In the genomic region with DNA sequence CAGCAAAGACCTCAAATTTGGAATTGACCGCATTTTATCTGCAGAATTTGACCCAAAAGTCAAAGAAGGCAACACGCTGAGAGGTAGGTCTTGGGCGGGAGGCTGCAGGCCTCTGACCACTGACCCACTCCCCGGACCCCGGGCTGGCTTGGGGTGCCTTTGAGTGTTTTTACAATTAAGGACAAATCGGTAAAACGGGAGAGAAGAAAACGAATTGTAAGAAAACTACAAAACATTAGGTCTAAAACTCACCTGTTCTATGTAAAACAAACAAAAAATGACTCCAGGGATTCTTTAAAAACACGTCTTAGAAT, we compare ENCODE assay signal across 8 cellular contexts. TPM values are rescaled to one million over a fixed set of nuclear protein-coding genes. Genes with fewer than 3 reads are reported as not detected.
DNase-seq lines count a peak whose midpoint lies in the region; ATAC-seq and TF ChIP-seq lines count a peak whose summit lies in the region.

No MANE protein-coding gene starts in this region.

- peak overlapping the region; percentile 80 for H3K4me2 ChIP-seq in Loucy (ENCODE audit: low read depth, low read length, poor library complexity, severe bottlenecking)

- H3K27ac Mint-ChIP-seq in nephron: peak overlapping the region in 1 of 3 experiments; percentile 59

- no peaks in the 10 kb centered on the region for H4K20me1 ChIP-seq in Loucy (ENCODE audit: insufficient read depth, low read length, poor library complexity, severe bottlenecking)

- ATAC-seq in HG02840 (IDR thresholded peaks at IDR 0.05; ENCODE audit: low FRiP score, unreplicated experiment): no peak

- no peaks in the 10 kb centered on the region for H3K9me3 ChIP-seq in Loucy (ENCODE audit: insufficient read depth, low read depth, low read length)

- H3K27me3 ChIP-seq in Loucy (ENCODE audit: insufficient read depth, low read length, poor library complexity, severe bottlenecking): peaks cover 6% of the 10 kb centered on the region
- H3K27me3 ChIP-seq in dorsolateral prefrontal cortex: peaks cover 0 to 70% (median 36%) of the 10 kb centered on the region in 45 donors

- H3K9ac ChIP-seq in Loucy (ENCODE audit: low read depth, low read length, poor library complexity, severe bottlenecking): peak overlapping the region; percentile 72

- intact Hi-C loops in dorsolateral prefrontal cortex (cut with DNase I): loop anchor here in 1 of 2 donors (10.0 kb wide), 1 partner anchor 1574 kb away; no protein-coding TSS in a partner anchor

- H3K27me3 Mint-ChIP-seq in nephron (ENCODE audit: low read depth): peaks cover 97% of the 10 kb centered on the region

- no peak for TF ChIP-seq POLR2A in erythroblast (IDR thresholded peaks at IDR 0.05; ENCODE audit: low read length)

- H3K36me3 ChIP-seq in Loucy (ENCODE audit: insufficient read depth, low read length): no peaks in the 10 kb centered on the region

- H3F3A ChIP-seq in Loucy (ENCODE audit: low read depth): no peaks in the 10 kb centered on the region

- TF ChIP-seq CTCF in AG09309 (IDR thresholded peaks at IDR 0.05; ENCODE audit: control insufficient read depth, insufficient read depth, low read depth, low read length, missing control alignments) (no peak), Loucy (conservative IDR thresholded peaks at IDR 0.05; ENCODE audit: low read length) (no peak), dorsolateral prefrontal cortex (IDR thresholded peaks at IDR 0.05 in 54 of 56, conservative IDR thresholded peaks at IDR 0.05 in 2 of 56; ENCODE audit: low read depth in 1 of 56, partially characterized antibody in 56 of 56) (no peak), nephron (IDR thresholded peaks at IDR 0.05; ENCODE audit: unreplicated experiment in 3 of 3) (no peak)

- H3K9me3 Mint-ChIP-seq in nephron: peaks cover 6% of the 10 kb centered on the region

- H3K4me1 Mint-ChIP-seq in nephron: peaks cover 49% of the 10 kb centered on the region

- peak overlapping the region; percentile 89 for H2AFZ ChIP-seq in Loucy (ENCODE audit: low read length)

- no peak for DNase-seq in AG09309 (ENCODE audit: low read depth)
- DNase-seq in dorsolateral prefrontal cortex: no peak
- no peak for DNase-seq in erythroblast (lab: John Stamatoyannopoulos, UW)
- DNase-seq in activated CD8-positive, alpha-beta memory T cell treated with anti-CD3 and anti-CD28 coated beads for 24 hours: no peak
- DNase-seq in GDM1 (lab: John Stamatoyannopoulos, UW): no peak

- peak overlapping the region in 39 of 59 donors; percentile 35 to 92 (median 81) for H3K27ac ChIP-seq in dorsolateral prefrontal cortex

- H3K36me3 Mint-ChIP-seq in nephron (ENCODE audit: low read depth): no peaks in the 10 kb centered on the region

- peaks cover 12% of the 10 kb centered on the region for H3K4me1 ChIP-seq in Loucy (ENCODE audit: insufficient read depth, low read length, poor library complexity, severe bottlenecking)

- H3K4me3 ChIP-seq in AG09309 (ENCODE audit: control insufficient read depth, low read depth, low read length) (peak overlapping the region; percentile 61), Loucy (ENCODE audit: low read length, poor library complexity, severe bottlenecking) (peak overlapping the region; percentile 76), dorsolateral prefrontal cortex (peak overlapping the region; percentile 45 to 87 (median 75))

- H3K4me3 Mint-ChIP-seq in nephron: peak overlapping the region; percentile 71 to 84 (median 83)

- no peaks in the 10 kb centered on the region for H3K9me2 ChIP-seq in Loucy (replicated peaks; ENCODE audit: low read depth, low read length)

- no peaks in the 10 kb centered on the region for H3K79me2 ChIP-seq in Loucy (ENCODE audit: insufficient read depth, low read length)

RNA-seq across cellular contexts. Expression of a gene that starts 1.1 kb away (rescaled TPM):
- total RNA-seq in dorsolateral prefrontal cortex: 1 to 10 TPM in 94 of 120 experiments, under 1 TPM in 26; 0.25 to 5.3 (median 1.6) TPM
